28 cellular contexts compared by ENCODE assay signal in the genomic region with DNA sequence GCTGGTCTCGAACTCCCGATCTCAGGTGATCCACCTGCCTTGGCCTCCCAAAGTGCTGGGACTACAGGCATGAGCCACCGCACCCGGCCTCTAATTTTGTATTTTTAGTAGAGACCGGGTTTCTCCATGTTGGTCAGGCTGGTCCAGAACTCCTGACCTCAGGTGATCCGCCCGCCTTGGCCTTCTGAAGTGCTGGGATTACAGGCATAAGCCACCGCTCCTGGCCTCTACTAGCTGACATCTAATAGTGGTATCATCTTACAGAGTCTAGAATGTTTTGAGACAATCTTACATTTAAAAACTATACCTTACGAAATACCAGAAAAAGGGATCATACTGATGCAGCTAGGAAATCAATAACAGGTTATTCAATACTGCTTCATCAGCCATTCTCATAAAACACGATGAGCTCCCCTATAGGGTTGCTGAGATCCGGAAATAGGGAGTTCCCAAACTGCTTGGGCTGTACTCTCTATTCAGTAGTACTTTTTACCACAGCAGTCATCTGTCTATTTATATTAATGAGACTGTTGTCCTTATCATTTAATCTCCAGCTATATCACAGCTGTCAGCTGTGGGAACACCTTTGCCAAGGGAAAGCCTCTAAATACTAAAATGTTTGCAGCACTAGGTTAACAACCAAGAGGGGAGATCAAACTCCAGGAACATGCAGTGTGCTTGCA. TPM values are rescaled to one million over a fixed set of nuclear protein-coding genes. Genes with fewer than 3 reads are reported as not detected.
A peak's percentile ranks its signal among the peaks of the same experiment; 100 is the strongest.
DNase-seq lines count a peak whose midpoint lies in the region; ATAC-seq, FAIRE-seq and TF ChIP-seq lines count a peak whose summit lies in the region.
"Had no signal": no experiment of that assay in that cellular context is flagged by ENCODE, and none has a peak within 500 bp of the region (broad histone marks: within the 10 kb centered on the region; RNA-seq: fewer than 3 reads in every experiment).

No MANE protein-coding gene starts in this region.

- CTCF ChIA-PET in K562 (lab: Yijun Ruan, JAX; ENCODE audit: low intra/inter-chr PET ratio), result no interaction called here

- no peak overlapping the region for H3K4me3 ChIP-seq in K562
- H3K4me3 ChIP-seq in psoas muscle, result no peak overlapping the region
- H3K4me3 ChIP-seq in upper lobe of right lung, result no peak overlapping the region
- H3K4me3 ChIP-seq: BLaER1, GM12878, GM23338 had no signal

- no peak for FAIRE-seq in K562 (lab: Jason Lieb, UNC)
- FAIRE-seq: D721Med, GM12878, HTR-8/SVneo, RCC 7860 had no signal

- H3K9me1 ChIP-seq in K562 (ENCODE audit: control insufficient read depth, insufficient read depth, low read length), result no peaks in the 10 kb centered on the region

- DNase-seq in NCI-H2171 treated with DMSO at 0.1 percent for 48 hours (lab: John Stamatoyannopoulos, UW) (peak; percentile 30), NCI-H2171 (lab: John Stamatoyannopoulos, UW) (no peak), K562 (ENCODE audit: extremely low read depth in 1 of 4, low spot score in 3 of 4) (no peak), psoas muscle (no peak), upper lobe of right lung (peak; percentile 11), SW 1271 (lab: John Stamatoyannopoulos, UW) (no peak), NCI-H1105 treated with DMSO at 0.1 percent for 48 hours (lab: John Stamatoyannopoulos, UW) (no peak)
- DNase-seq in activated T-cell treated with anti-CD3 and anti-CD28 coated beads, Interleukin-2, amount 50 U/mL, for 24 hours, result no peak
- DNase-seq: 8988T, ACHN, EL, GDM1, H9, KBM-7, NCI-H1092, NCI-H1436 treated with DMSO at 0.1 percent for 48 hours, NCI-H187 treated with DMSO at 0.1 percent for 48 hours, NCI-H446, NCI-H524 treated with DMSO at 0.1 percent for 48 hours, NCI-H774, SIG-M5 had no signal

- in situ Hi-C loops in K562 (cut with MboI), result no loop called here

- H3K27ac ChIP-seq in K562 (ENCODE audit: extremely low read depth, low read depth, low read length) (no peak overlapping the region), psoas muscle (peak overlapping the region; percentile 47), upper lobe of right lung (no peak overlapping the region)
- H3K27ac ChIP-seq: BLaER1 had no signal

- TF ChIP-seq RAD21 in K562 (CRISPR knock-in tag; conservative IDR thresholded peaks at IDR 0.05 in 1 of 2, IDR thresholded peaks at IDR 0.05 in 1 of 2), result no peak

- ATAC-seq in K562, result no peak
- peak in 3 of 4 donors; percentile 88 to 89 (median 89) for ATAC-seq in psoas muscle
- ATAC-seq in upper lobe of right lung, result no peak
- ATAC-seq: GM12878, GM23338 had no signal

- H3K36me3 ChIP-seq in K562 (ENCODE audit: control insufficient read depth, insufficient read depth, low read length) (no peaks in the 10 kb centered on the region), psoas muscle (ENCODE audit: insufficient read depth in 1 of 2, low read depth in 1 of 2) (no peaks in the 10 kb centered on the region), upper lobe of right lung (no peaks in the 10 kb centered on the region)
- H3K36me3 ChIP-seq: BLaER1 had no signal

- H3K4me3 Mint-ChIP-seq in activated T-cell treated with anti-CD3 and anti-CD28 coated beads, Interleukin-2, amount 50 U/mL, for 24 hours, result no peak overlapping the region
- H3K4me3 Mint-ChIP-seq: GM23338, H9 had no signal

- H2AFZ ChIP-seq in K562 (ENCODE audit: low read depth, low read length), result no peak overlapping the region
- H2AFZ ChIP-seq: GM23338 had no signal

- no peaks in the 10 kb centered on the region for H4K20me1 ChIP-seq in K562 (replicated peaks; ENCODE audit: control insufficient read depth, insufficient read depth, low read length)
- H4K20me1 ChIP-seq: BLaER1 had no signal

- TF ChIP-seq CTCF in K562 (IDR thresholded peaks at IDR 0.05 in 2 of 3, conservative IDR thresholded peaks at IDR 0.05 in 1 of 3; ENCODE audit: insufficient read depth in 2 of 3, low read depth in 1 of 3, low read length in 3 of 3), result no peak
- no peak for TF ChIP-seq CTCF in psoas muscle (IDR thresholded peaks at IDR 0.05)
- TF ChIP-seq CTCF in upper lobe of right lung (IDR thresholded peaks at IDR 0.05), result no peak

- BruUV-seq in K562 (replicated peaks; lab: Mats Ljungman, UMichigan), result no TSS peak

- H3K27me3 ChIP-seq in K562 (ENCODE audit: control insufficient read depth in 2 of 2, insufficient read depth in 2 of 2, low read length in 2 of 2) (no peaks in the 10 kb centered on the region), psoas muscle (ENCODE audit: insufficient read depth in 3 of 3, low read length in 2 of 3) (no peaks in the 10 kb centered on the region), upper lobe of right lung (no peaks in the 10 kb centered on the region)
- H3K27me3 ChIP-seq: BLaER1 had no signal

- WGBS in K562 (ENCODE audit: insufficient coverage, low coverage, missing lambda C conversion rate), result 67% methylated on average over 11 of the region's 11 CpGs
- 61 to 80% (median 63%) methylated on average over 11 of the region's 11 CpGs for WGBS in psoas muscle, 3 donors

- no peaks in the 10 kb centered on the region for H3K36me3 Mint-ChIP-seq in activated T-cell treated with anti-CD3 and anti-CD28 coated beads, Interleukin-2, amount 50 U/mL, for 24 hours (ENCODE audit: low read depth)
- H3K36me3 Mint-ChIP-seq: CD4-positive, CD25-positive, alpha-beta regulatory T cell had no signal

- H3K4me1 ChIP-seq in K562 (replicated peaks in 1 of 2; ENCODE audit: control insufficient read depth in 2 of 2, insufficient read depth in 2 of 2, low read length in 2 of 2) (peaks cover 0 to 3% of the 10 kb centered on the region in 2 experiments; a peak in 2 of 5 replicates), psoas muscle (no peaks in the 10 kb centered on the region), upper lobe of right lung (no peaks in the 10 kb centered on the region)

- intact Hi-C loops in K562 (cut with micrococcal nuclease) (no loop called here), psoas muscle (cut with DNase I) (no loop called here), upper lobe of right lung (cut with DNase I) (no loop called here)

- no peak overlapping the region for H3K4me2 ChIP-seq in K562 (ENCODE audit: insufficient read depth, low read length)
- H3K4me2 ChIP-seq: BLaER1, GM23338 had no signal

- no peak for TF ChIP-seq EP300 in K562 (IDR thresholded peaks at IDR 0.05; ENCODE audit: low read length)

- no peaks in the 10 kb centered on the region for H3K27me3 Mint-ChIP-seq in activated T-cell treated with anti-CD3 and anti-CD28 coated beads, Interleukin-2, amount 50 U/mL, for 24 hours

- no peak overlapping the region for H3K9ac ChIP-seq in K562 (ENCODE audit: insufficient read depth in 1 of 2, low read depth in 2 of 2, low read length in 2 of 2)
- H3K9ac ChIP-seq: BLaER1 had no signal

- no peaks in the 10 kb centered on the region for H3K79me2 ChIP-seq in K562 (ENCODE audit: control insufficient read depth, insufficient read depth, low read length)

- peaks cover 15% of the 10 kb centered on the region for H3K4me1 Mint-ChIP-seq in activated T-cell treated with anti-CD3 and anti-CD28 coated beads, Interleukin-2, amount 50 U/mL, for 24 hours (ENCODE audit: low read depth)
- H3K4me1 Mint-ChIP-seq: GM23338, H9 had no signal

- H3K9me3 Mint-ChIP-seq in activated T-cell treated with anti-CD3 and anti-CD28 coated beads, Interleukin-2, amount 50 U/mL, for 24 hours, result peaks cover 6% of the 10 kb centered on the region

- TF ChIP-seq POLR2A in K562 (conservative IDR thresholded peaks at IDR 0.05), result no peak

- H3K9me3 ChIP-seq in K562 (replicated peaks; ENCODE audit: control insufficient read depth, insufficient read depth, low read depth, low read length) (peaks cover 8% of the 10 kb centered on the region), psoas muscle (no peaks in the 10 kb centered on the region), upper lobe of right lung (no peaks in the 10 kb centered on the region)

- H3K27ac Mint-ChIP-seq in activated T-cell treated with anti-CD3 and anti-CD28 coated beads, Interleukin-2, amount 50 U/mL, for 24 hours, result no peak overlapping the region
- H3K27ac Mint-ChIP-seq: CD4-positive, CD25-positive, alpha-beta regulatory T cell; GM23338 had no signal

- POLR2A ChIA-PET in K562 (lab: Yijun Ruan, JAX), result interaction anchor here (0.5 to 1.2 kb wide), 4 partner anchors 8 to 211 kb away, joined by 3 to 4 read pairs (median 3); partner anchors contain the start of genes PAIP2 and UBE2D2

TF ChIP-seq in K562, 482 proteins besides CTCF, POLR2A, EP300 and RAD21 (continues in another document):
- TF ChIP-seq MEIS2 (IDR thresholded peaks at IDR 0.05; ENCODE audit: partially characterized antibody) (peak; percentile 19), ZNF785 (CRISPR knock-in tag; IDR thresholded peaks at IDR 0.05) (no peak), C11orf30 (IDR thresholded peaks at IDR 0.05; ENCODE audit: low read depth) (0 out of 2 replicates have a peak, but pooled peaks have one; percentile 5)

RNA-seq across cellular contexts. Expression of gene UBE2D2, which starts 8.1 kb away (rescaled TPM):
- total RNA-seq in K562 (2011; cell fraction: chromatin; rRNA removed; ENCODE audit: low replicate concordance), result 56.7 and 101 TPM in 2 replicates
- 29.9 and 36.2 TPM in 2 replicates for total RNA-seq in K562 (2011; cell fraction: nucleolus; rRNA removed)
- 53.2 and 70.1 TPM in 2 replicates for total RNA-seq in K562 (2011; cell fraction: nucleoplasm; rRNA removed)
- total RNA-seq in K562 (2014; rRNA removed) (72.0 and 92.9 TPM in 2 replicates), K562 (2014; rRNA removed; fragmentation: Illumina TruSeq; extraction: Trizol) (158 and 167 TPM in 2 replicates), K562 (2015; rRNA removed; fragmentation: Illumina TruSeq; extraction: Trizol) (151 TPM in 2 replicates), K562 (2021) (198 and 211 TPM in 2 replicates), psoas muscle (100 to 1,000 TPM; 156 to 175 (median 164) TPM), upper lobe of right lung (95.9 TPM)
- polyA plus RNA-seq in K562 (2011; rRNA removed) (111 and 122 TPM in 2 replicates), K562 (2014; fragmentation: Illumina TruSeq; extraction: Trizol) (126 and 138 TPM in 2 replicates), K562 (2014; fragmentation: Nextera tagmentation; extraction: Ambion mirVana) (10 to 100 TPM; 53.6 to 58.8 TPM), K562 (2014; rRNA removed) (77.7 and 85.0 TPM in 2 replicates), psoas muscle (100 to 1,000 TPM; 107 to 243 (median 126) TPM)
- 40.9 and 69.1 TPM in 2 replicates for polyA plus RNA-seq in K562 (2011; cell fraction: cytosol; rRNA removed)
- polyA plus RNA-seq in K562 (2011; cell fraction: nucleus; rRNA removed), result 23.6 and 41.6 TPM in 2 replicates
- 228 and 234 TPM in 2 replicates for polyA plus RNA-seq in K562 (2012)
- 77.2 and 100 TPM in 2 replicates for polyA minus RNA-seq in K562 (2011; rRNA and poly(A)+ RNA removed)
- 44.0 and 69.7 TPM in 2 replicates for polyA minus RNA-seq in K562 (2011; cell fraction: cytosol; rRNA and poly(A)+ RNA removed)
- 13.2 and 25.0 TPM in 2 replicates for polyA minus RNA-seq in K562 (2011; cell fraction: nucleus; rRNA and poly(A)+ RNA removed)

Comparison
In these comparisons a context has a peak if more than half of its experiments do, and no peak if none do; other contexts are left out.
1. DNase-seq: peak in NCI-H2171 treated with DMSO at 0.1 percent for 48 hours (single experiment) and upper lobe of right lung (single experiment); none in NCI-H2171 (single experiment), K562 (0 of 4), psoas muscle (0 of 2), SW 1271 (0 of 2), activated T-cell treated with anti-CD3 and anti-CD28 coated beads, Interleukin-2, amount 50 U/mL, for 24 hours (single experiment) and NCI-H1105 treated with DMSO at 0.1 percent for 48 hours (single experiment).
2. ATAC-seq: peak in psoas muscle (3 of 4); none in K562 (single experiment) and upper lobe of right lung (single experiment).